ENCODE assay signal across 19 cellular contexts in the genomic region with DNA sequence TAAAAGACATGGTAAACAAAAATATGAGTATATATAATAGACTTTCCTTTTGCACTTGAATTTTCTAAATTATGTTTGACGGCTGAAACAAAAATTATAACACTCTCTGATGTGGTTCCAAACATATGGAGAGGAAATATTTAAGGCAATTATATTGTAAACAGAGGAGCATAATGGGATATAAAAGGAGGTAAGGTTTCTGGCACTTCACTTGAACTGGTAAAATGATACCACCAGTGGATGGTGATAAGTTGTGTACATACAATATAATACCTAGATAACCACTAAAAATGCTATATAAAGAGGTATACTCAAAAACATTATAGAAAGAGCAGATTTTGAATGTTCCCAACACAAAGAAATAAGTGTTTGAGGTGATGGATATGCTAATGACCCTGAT.
"Had no signal": no experiment of that assay in that cellular context is flagged by ENCODE, and none has a peak within 500 bp of the region (broad histone marks: within the 10 kb centered on the region; RNA-seq: fewer than 3 reads in every experiment).

No MANE protein-coding gene starts in this region.

- FAIRE-seq: colon had no signal

- DNase-seq: activated CD4-positive, alpha-beta T cell treated with anti-CD3 and anti-CD28 coated beads for 4 hours; activated CD8-positive, alpha-beta memory T cell treated with anti-CD3 and anti-CD28 coated beads, Interleukin-2, amount 50 U/mL, for 4 hours; activated CD8-positive, alpha-beta T cell treated with anti-CD3 and anti-CD28 coated beads for 36 hours; activated gamma-delta T cell treated with Interleukin-2 at 50 U/mL for 16 hours; activated naive CD4-positive, alpha-beta T cell treated with anti-CD3 and anti-CD28 coated beads, Interleukin-2, amount 10 ng/mL, durations not matched to agents 7 days and 5 days; activated naive CD8-positive, alpha-beta T cell treated with anti-CD3 and anti-CD28 coated beads for 36 hours; activated T-cell treated with anti-CD3 and anti-CD28 coated beads, Interleukin-2, amount 50 U/mL, for 72 hours; brain microvascular endothelial cell; cerebellar nuclear complex; KG1; NCI-H1048; NCI-H1417 treated with DMSO at 0.1 percent for 48 hours; NCI-H1930; NCI-H345; NCI-H524; NCI-H82; Peyer's patch; SHP77 had no signal
